ENCODE assay signal across 1 cellular context in the genomic region with DNA sequence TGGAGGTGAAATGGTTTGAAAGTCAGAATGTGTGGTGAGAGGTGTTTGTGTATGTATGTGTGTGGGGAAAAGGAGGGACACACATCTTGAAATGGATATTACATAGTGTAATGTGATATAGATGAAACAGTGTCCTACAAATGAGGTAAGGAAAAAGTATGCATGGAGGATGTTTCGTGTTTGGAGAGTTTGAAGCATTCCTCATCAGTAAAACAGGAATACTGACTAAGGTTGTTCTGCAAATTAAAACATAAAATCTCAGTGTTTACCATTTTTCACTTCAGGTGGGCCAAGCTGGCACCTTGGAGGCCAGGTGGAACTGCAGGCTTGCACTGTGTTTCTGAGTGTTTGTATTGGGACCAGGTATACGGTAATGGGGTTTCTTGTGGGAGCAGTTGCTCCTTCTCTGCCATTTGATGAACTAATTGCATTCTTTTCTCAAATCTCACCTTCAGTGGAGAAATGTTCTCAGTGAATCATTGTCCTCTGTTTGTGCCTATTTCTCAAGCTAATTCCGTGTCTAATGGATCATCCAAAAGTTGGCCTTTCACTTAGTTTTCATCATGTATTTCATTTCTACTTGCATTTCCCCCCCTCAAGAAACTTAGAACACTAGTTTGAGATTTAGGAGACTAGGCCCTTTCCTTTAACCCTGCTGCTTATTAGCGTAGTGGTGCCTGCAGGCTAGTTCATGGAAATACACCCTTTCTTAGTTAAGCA.
TF ChIP-seq lines count a peak whose summit lies in the region.

No MANE protein-coding gene starts in this region.

TF ChIP-seq in endothelial cell of umbilical vein, 7 proteins besides CTCF, POLR2A, EP300 and RAD21 (continued from another document):
- TF ChIP-seq FOS (IDR thresholded peaks at IDR 0.05; ENCODE audit: borderline replicate concordance, insufficient read depth, low read length) (no peak), EZH2 (IDR thresholded peaks at IDR 0.05; ENCODE audit: borderline replicate concordance, low read depth, low read length, severe bottlenecking) (no peak), MYC (IDR thresholded peaks at IDR 0.05; ENCODE audit: low read depth, low read length) (no peak), POLR2AphosphoS5 (IDR thresholded peaks at IDR 0.05; ENCODE audit: insufficient read depth, low read depth, low read length) (no peak), JUN (IDR thresholded peaks at IDR 0.05; ENCODE audit: borderline replicate concordance, insufficient read depth, insufficient read length, low read depth) (no peak)
- TF ChIP-seq, protein P1, sequence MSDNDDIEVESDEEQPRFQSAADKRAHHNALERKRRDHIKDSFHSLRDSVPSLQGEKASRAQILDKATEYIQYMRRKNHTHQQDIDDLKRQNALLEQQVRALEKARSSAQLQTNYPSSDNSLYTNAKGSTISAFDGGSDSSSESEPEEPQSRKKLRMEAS (IDR thresholded peaks at IDR 0.05; ENCODE audit: insufficient read depth, insufficient read length), result no peak
TF ChIP-seq in endothelial cell of umbilical vein: peak in this region for 0.
